Comparison of ENCODE assay signal across 2 cellular contexts in genomic region chr2:192124576-192124975, GRCh38.
TF ChIP-seq lines count a peak whose summit lies in the region.

No MANE protein-coding gene starts in this region.

TF ChIP-seq in HepG2, 621 proteins besides CTCF, POLR2A, EP300 and RAD21 (continued from another document):
- TF ChIP-seq ARNTL (CRISPR knock-in tag; IDR thresholded peaks at IDR 0.05) (no peak), ONECUT2 (CRISPR knock-in tag; IDR thresholded peaks at IDR 0.05) (no peak), ZNF646 (CRISPR knock-in tag; IDR thresholded peaks at IDR 0.05) (no peak), SYNCRIP (IDR thresholded peaks at IDR 0.05; ENCODE audit: insufficient read depth, low read depth, low read length) (no peak), MIER2 (CRISPR knock-in tag; IDR thresholded peaks at IDR 0.05) (no peak), ZNF530 (CRISPR knock-in tag; IDR thresholded peaks at IDR 0.05; ENCODE audit: low read depth) (no peak), SP1 (IDR thresholded peaks at IDR 0.05) (no peak), SP1 (CRISPR knock-in tag; IDR thresholded peaks at IDR 0.05) (no peak), ZNF569 (CRISPR knock-in tag; IDR thresholded peaks at IDR 0.05; ENCODE audit: borderline replicate concordance) (no peak), ELF4 (CRISPR knock-in tag; IDR thresholded peaks at IDR 0.05; ENCODE audit: borderline replicate concordance) (no peak), ZNF121 (CRISPR knock-in tag; IDR thresholded peaks at IDR 0.05) (no peak)
- TF ChIP-seq, protein P1, sequence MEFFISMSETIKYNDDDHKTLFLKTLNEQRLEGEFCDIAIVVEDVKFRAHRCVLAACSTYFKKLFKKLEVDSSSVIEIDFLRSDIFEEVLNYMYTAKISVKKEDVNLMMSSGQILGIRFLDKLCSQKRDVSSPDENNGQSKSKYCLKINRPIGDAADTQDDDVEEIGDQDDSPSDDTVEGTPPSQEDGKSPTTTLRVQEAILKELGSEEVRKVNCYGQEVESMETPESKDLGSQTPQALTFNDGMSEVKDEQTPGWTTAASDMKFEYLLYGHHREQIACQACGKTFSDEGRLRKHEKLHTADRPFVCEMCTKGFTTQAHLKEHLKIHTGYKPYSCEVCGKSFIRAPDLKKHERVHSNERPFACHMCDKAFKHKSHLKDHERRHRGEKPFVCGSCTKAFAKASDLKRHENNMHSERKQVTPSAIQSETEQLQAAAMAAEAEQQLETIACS (CRISPR knock-in tag; IDR thresholded peaks at IDR 0.05): no peak
- TF ChIP-seq, protein P2, sequence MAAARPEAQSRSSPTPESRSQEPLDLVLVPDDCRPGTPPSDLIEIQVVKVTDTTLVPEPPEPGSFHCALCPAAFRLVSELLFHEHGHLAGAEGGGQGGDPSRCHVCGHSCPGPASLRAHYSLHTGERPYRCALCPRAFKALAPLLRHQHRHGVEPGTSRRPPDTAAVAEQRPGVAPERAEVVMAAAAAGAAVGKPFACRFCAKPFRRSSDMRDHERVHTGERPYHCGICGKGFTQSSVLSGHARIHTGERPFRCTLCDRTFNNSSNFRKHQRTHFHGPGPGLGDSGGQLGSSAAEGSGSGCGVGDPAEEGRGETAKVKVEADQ (CRISPR knock-in tag; IDR thresholded peaks at IDR 0.05; ENCODE audit: borderline replicate concordance): no peak
TF ChIP-seq in HepG2: peak in this region for 0.

TF ChIP-seq in SK-N-SH treated with all-trans-retinoic acid at 6 μM for 48 hours, 23 proteins besides CTCF, POLR2A, EP300 and RAD21 (continued from another document):
- TF ChIP-seq POU6F1 (CRISPR knock-in tag; IDR thresholded peaks at IDR 0.05; ENCODE audit: borderline replicate concordance, low read depth) (no peak), ZFP30 (CRISPR knock-in tag; IDR thresholded peaks at IDR 0.05) (no peak), OSR1 (CRISPR knock-in tag; IDR thresholded peaks at IDR 0.05) (no peak), BACH2 (CRISPR knock-in tag; IDR thresholded peaks at IDR 0.05; ENCODE audit: borderline replicate concordance) (no peak), RARB (CRISPR knock-in tag; IDR thresholded peaks at IDR 0.05) (no peak), TSHZ2 (CRISPR knock-in tag; IDR thresholded peaks at IDR 0.05) (no peak), CSDC2 (CRISPR knock-in tag; IDR thresholded peaks at IDR 0.05) (no peak), ARNTL (CRISPR knock-in tag; IDR thresholded peaks at IDR 0.05; ENCODE audit: borderline replicate concordance, low read depth) (no peak), ZNF8 (CRISPR knock-in tag; IDR thresholded peaks at IDR 0.05) (no peak)
